11 cellular contexts compared by ENCODE assay signal in the genomic region with DNA sequence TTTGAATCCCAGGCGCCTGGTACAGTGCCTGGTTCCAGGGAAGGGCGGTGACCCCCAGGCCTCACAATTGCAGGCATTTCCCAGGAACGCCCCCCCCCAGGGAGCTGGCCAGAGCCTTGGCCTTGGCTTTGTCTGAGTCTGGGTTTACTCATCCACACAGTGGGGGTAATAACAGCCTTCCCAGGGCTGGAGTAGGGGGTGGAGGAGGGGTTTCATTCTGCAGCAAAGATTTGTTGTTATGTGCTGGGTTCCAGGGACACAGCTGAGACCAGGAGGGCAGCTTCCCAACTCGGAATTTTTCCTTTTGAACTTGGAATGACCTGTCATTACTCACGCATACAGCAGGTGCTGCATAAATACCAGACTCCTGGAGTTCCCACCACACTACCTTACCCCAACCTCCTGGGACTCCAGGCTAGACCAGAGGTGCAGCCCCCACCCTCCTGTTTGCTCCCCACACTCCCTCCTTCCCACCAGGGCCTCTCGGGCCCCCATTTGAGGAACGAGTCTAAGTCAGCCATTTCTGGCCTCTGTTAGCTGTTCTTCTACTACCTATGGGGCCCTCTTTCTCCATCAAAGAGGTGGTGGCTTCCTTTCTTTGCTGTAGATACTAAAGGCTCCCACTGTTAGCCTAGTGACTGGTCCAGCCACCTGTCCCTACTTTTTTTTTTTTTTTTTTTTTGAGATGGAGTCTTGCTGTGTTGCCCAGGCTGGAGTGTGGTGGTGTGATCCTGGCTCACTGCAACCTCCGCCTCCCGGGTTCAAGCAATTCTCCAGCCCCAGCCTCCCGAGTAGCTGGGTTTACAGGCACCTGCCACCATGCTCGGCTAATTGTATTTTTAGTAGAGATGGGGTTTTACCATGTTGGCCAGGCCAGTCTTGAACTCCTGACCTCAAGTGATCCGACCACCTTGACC. TPM values are rescaled to one million over a fixed set of nuclear protein-coding genes. Genes with fewer than 3 reads are reported as not detected.
DNase-seq lines count a peak whose midpoint lies in the region; ATAC-seq, FAIRE-seq and TF ChIP-seq lines count a peak whose summit lies in the region.
"Had no signal": no experiment of that assay in that cellular context is flagged by ENCODE, and none has a peak within 500 bp of the region (broad histone marks: within the 10 kb centered on the region; RNA-seq: fewer than 3 reads in every experiment).

No MANE protein-coding gene starts in this region.

- H3K4me3 ChIP-seq in ascending aorta: no peak overlapping the region

- ATAC-seq in GM21447 (IDR thresholded peaks at IDR 0.05; ENCODE audit: unreplicated experiment): no peak
- no peak for ATAC-seq in foreskin keratinocyte

- H3K9me3 Mint-ChIP-seq in activated naive CD4-positive, alpha-beta T cell treated with anti-CD3 and anti-CD28 coated beads, Interleukin-2, amount 50 U/mL, for 24 hours: no peaks in the 10 kb centered on the region

- H3K27ac Mint-ChIP-seq in activated naive CD4-positive, alpha-beta T cell treated with anti-CD3 and anti-CD28 coated beads, Interleukin-2, amount 50 U/mL, for 24 hours: peak overlapping the region; percentile 48

- no peak for FAIRE-seq in urothelium cell line (lab: Jason Lieb, UNC)
- FAIRE-seq: G401.6 had no signal

- TF ChIP-seq CTCF in ascending aorta (IDR thresholded peaks at IDR 0.05) (no peak), foreskin keratinocyte (conservative IDR thresholded peaks at IDR 0.05) (no peak)

- intact Hi-C loops in ascending aorta (cut with DNase I): no loop called here

- no peaks in the 10 kb centered on the region for H3K36me3 ChIP-seq in ascending aorta

- H3K4me3 Mint-ChIP-seq in activated naive CD4-positive, alpha-beta T cell treated with anti-CD3 and anti-CD28 coated beads, Interleukin-2, amount 50 U/mL, for 24 hours: peak overlapping the region; percentile 68

- H3K4me1 Mint-ChIP-seq in activated naive CD4-positive, alpha-beta T cell treated with anti-CD3 and anti-CD28 coated beads, Interleukin-2, amount 50 U/mL, for 24 hours: peaks cover 55% of the 10 kb centered on the region

- DNase-seq in activated naive CD4-positive, alpha-beta T cell (lab: John Stamatoyannopoulos, UW): no peak
- DNase-seq in ascending aorta (ENCODE audit: low spot score in 2 of 2): peak; percentile 56 to 92
- peak; percentile 58 for DNase-seq in kidney tubule cell (ENCODE audit: low spot score)
- DNase-seq in urothelium cell line (ENCODE audit: low spot score): peak; percentile 58
- DNase-seq in AML-193 (lab: John Stamatoyannopoulos, UW): no peak
- DNase-seq in foreskin keratinocyte: no peak
- DNase-seq: stimulated activated CD4-positive, alpha-beta T cell treated with anti-CD3 and anti-CD28 coated beads, Interleukin-2, amount 100 ng/mL, for 48 hours had no signal

- no peaks in the 10 kb centered on the region for H3K9me3 ChIP-seq in ascending aorta

- H3K27me3 ChIP-seq in ascending aorta (no peaks in the 10 kb centered on the region), foreskin keratinocyte (peaks cover 16% of the 10 kb centered on the region)

- peaks cover 2% of the 10 kb centered on the region for H3K36me3 Mint-ChIP-seq in activated naive CD4-positive, alpha-beta T cell treated with anti-CD3 and anti-CD28 coated beads, Interleukin-2, amount 50 U/mL, for 24 hours

- H3K27ac ChIP-seq in ascending aorta (peak overlapping the region; percentile 90 to 94), foreskin keratinocyte (no peak overlapping the region)

- H3K4me1 ChIP-seq in ascending aorta (peaks cover 11 to 23% of the 10 kb centered on the region in 2 donors), foreskin keratinocyte (no peaks in the 10 kb centered on the region)

- H3K27me3 Mint-ChIP-seq in activated naive CD4-positive, alpha-beta T cell treated with anti-CD3 and anti-CD28 coated beads, Interleukin-2, amount 50 U/mL, for 24 hours: no peaks in the 10 kb centered on the region

RNA-seq across cellular contexts. Expression of a gene that starts 1.6 kb away (rescaled TPM):
- total RNA-seq in ascending aorta: 184 TPM
- not detected in 2 replicates for total RNA-seq in foreskin keratinocyte
- not detected in 2 replicates for polyA plus RNA-seq in foreskin keratinocyte

RNA-seq across cellular contexts. Expression of a gene that starts 18.3 kb away (rescaled TPM):
- not detected for total RNA-seq in ascending aorta
- not detected in 2 replicates for total RNA-seq in foreskin keratinocyte
- not detected in 2 replicates for polyA plus RNA-seq in foreskin keratinocyte
- total RNA-seq: epithelial cell of proximal tubule had no signal

RNA-seq across cellular contexts. Expression of a gene that starts 34.9 kb away (rescaled TPM):
- total RNA-seq in ascending aorta (5.0 TPM), foreskin keratinocyte (0.07 and 0.11 TPM in 2 replicates)
- 0.10 and 0.17 TPM in 2 replicates for polyA plus RNA-seq in foreskin keratinocyte

Comparison
In these comparisons a context has a peak if more than half of its experiments do, and no peak if none do; other contexts are left out.
1. DNase-seq: peak in ascending aorta (2 of 2), kidney tubule cell (single experiment) and urothelium cell line (single experiment); none in activated naive CD4-positive, alpha-beta T cell (0 of 4), AML-193 (0 of 2) and foreskin keratinocyte (0 of 2).
2. RNA of a gene that starts 1.6 kb away (total RNA-seq): 184 TPM in ascending aorta (single experiment); not detected in foreskin keratinocyte; every median in the first group is over 100 times any median in the second.